In the genomic region with DNA sequence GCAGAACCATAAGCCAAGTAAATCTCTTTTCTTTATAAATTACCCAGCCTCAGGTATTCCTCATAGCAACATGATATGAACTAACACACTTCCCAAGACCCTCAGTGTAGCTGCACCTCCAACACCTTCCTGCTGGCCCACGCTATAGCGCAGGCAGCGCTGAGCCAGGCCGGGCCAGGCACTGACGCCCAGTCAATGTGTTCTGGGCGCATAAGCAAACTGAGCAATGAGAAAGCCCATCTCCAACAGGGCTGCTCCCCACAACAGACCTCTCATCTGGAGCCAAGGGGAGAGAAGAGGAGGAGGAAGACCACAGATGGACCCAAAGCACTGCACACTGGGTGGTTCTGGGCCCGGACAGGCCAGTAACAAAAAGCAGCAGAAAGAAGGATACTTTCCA, we compare ENCODE assay signal across 1 cellular context.
TF ChIP-seq lines count a peak whose summit lies in the region.

No MANE protein-coding gene starts in this region.

TF ChIP-seq in HEK293, 187 proteins besides CTCF, POLR2A, EP300 and RAD21 (continued from another document):
- TF ChIP-seq, protein P1, sequence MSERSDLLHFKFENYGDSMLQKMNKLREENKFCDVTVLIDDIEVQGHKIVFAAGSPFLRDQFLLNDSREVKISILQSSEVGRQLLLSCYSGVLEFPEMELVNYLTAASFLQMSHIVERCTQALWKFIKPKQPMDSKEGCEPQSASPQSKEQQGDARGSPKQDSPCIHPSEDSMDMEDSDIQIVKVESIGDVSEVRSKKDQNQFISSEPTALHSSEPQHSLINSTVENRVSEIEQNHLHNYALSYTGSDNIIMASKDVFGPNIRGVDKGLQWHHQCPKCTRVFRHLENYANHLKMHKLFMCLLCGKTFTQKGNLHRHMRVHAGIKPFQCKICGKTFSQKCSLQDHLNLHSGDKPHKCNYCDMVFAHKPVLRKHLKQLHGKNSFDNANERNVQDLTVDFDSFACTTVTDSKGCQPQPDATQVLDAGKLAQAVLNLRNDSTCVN (tag by site-specific recombination; optimal IDR thresholded peaks at IDR 0.05) = no peak
- TF ChIP-seq KLF16 (tag by site-specific recombination; IDR thresholded peaks at IDR 0.05) (no peak), ZNF37A (tag by site-specific recombination; IDR thresholded peaks at IDR 0.05) (no peak)
